Comparison of ENCODE assay signal across 1 cellular context in genomic region chr22:20230777-20231420, GRCh38.
TF ChIP-seq lines count a peak whose summit lies in the region.

No MANE protein-coding gene starts in this region.

TF ChIP-seq in H1, 55 proteins besides CTCF, POLR2A, EP300 and RAD21 (continued from another document):
- no peak for TF ChIP-seq CHD7 (IDR thresholded peaks at IDR 0.05; ENCODE audit: insufficient replicate concordance, low read length)
- TF ChIP-seq SP1 (IDR thresholded peaks at IDR 0.05; ENCODE audit: low read depth, low read length): no peak
- no peak for TF ChIP-seq TCF12 (IDR thresholded peaks at IDR 0.05; ENCODE audit: low read depth, low read length)
- no peak for TF ChIP-seq BCL11A (IDR thresholded peaks at IDR 0.05; ENCODE audit: low read depth in 2 of 2, low read length in 2 of 2)
- TF ChIP-seq TAF1 (IDR thresholded peaks at IDR 0.05; ENCODE audit: low read depth, low read length): no peak
- TF ChIP-seq GTF2F1 (IDR thresholded peaks at IDR 0.05; ENCODE audit: borderline replicate concordance, low read depth, low read length): no peak
TF ChIP-seq in H1: peak in this region for 0.
